In the genomic region with DNA sequence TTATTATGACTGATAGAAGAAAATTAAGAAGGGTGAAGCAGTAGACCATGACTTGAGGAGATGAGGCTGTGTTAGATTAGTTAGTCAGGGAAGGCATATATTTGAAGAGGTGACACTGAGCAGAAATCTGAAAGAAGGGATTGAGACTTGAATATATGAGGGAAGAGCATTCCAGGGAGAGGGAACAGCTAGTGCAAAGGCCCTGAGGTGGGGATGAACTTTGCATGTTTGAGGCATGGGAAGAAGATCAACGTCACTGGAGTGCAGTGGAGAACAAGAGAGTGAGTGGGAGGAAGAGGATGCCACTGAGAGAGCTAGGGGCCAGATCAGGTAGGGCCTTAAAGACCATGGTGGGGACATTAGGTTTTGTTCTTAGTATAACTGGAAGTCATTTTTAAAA, we compare ENCODE assay signal across 24 cellular contexts.
"Had no signal": no experiment of that assay in that cellular context is flagged by ENCODE, and none has a peak within 500 bp of the region (broad histone marks: within the 10 kb centered on the region; RNA-seq: fewer than 3 reads in every experiment).

No MANE protein-coding gene starts in this region.

- H3K4me2 ChIP-seq: PC-9 had no signal

- H3K27ac Mint-ChIP-seq: activated B cell treated with CpG ODN at 0.5 μM for 24 hours; activated CD4-positive, alpha-beta T cell treated with anti-CD3 and anti-CD28 coated beads, Interleukin-2, amount 10 ng/mL, durations not matched to agents 7 days and 5 days; activated CD8-positive, alpha-beta memory T cell treated with anti-CD3 and anti-CD28 coated beads, Interleukin-2, amount 10 ng/mL, durations not matched to agents 7 days and 5 days; activated naive CD4-positive, alpha-beta T cell treated with anti-CD3 and anti-CD28 coated beads, Interleukin-2, amount 50 U/mL, for 24 hours; activated T-cell treated with anti-CD3 and anti-CD28 coated beads, Interleukin-2, amount 50 U/mL, for 24 hours; brain; T-helper 1 cell treated with Interleukin-12 subunit alpha and Interleukin-12 subunit beta and Interleukin-4 antibody, amounts not matched to agents 30 μg/mL and 1 μg/mL, for 36 hours had no signal

- ATAC-seq: activated CD8-positive, alpha-beta memory T cell treated with anti-CD3 and anti-CD28 coated beads, Interleukin-2, amount 10 ng/mL, durations not matched to agents 7 days and 5 days had no signal

- H3K27me3 Mint-ChIP-seq: activated B cell treated with CpG ODN at 0.5 μM for 24 hours; activated CD8-positive, alpha-beta memory T cell treated with anti-CD3 and anti-CD28 coated beads, Interleukin-2, amount 10 ng/mL, durations not matched to agents 7 days and 5 days; activated naive CD4-positive, alpha-beta T cell treated with anti-CD3 and anti-CD28 coated beads, Interleukin-2, amount 50 U/mL, for 24 hours; activated T-cell treated with anti-CD3 and anti-CD28 coated beads, Interleukin-2, amount 50 U/mL, for 24 hours; brain; central memory CD8-positive, alpha-beta T cell had no signal

- H2AFZ ChIP-seq: PC-9 had no signal

- DNase-seq: activated B cell treated with CpG ODN at 0.5 μM for 24 hours; activated CD4-positive, alpha-beta T cell treated with anti-CD3 and anti-CD28 coated beads for 1 hour; activated CD4-positive, alpha-beta T cell treated with anti-CD3 and anti-CD28 coated beads, Interleukin-2, amount 10 ng/mL, durations not matched to agents 7 days and 5 days; activated CD8-positive, alpha-beta memory T cell treated with anti-CD3 and anti-CD28 coated beads, Interleukin-2, amount 10 ng/mL, durations not matched to agents 7 days and 5 days; activated T-cell treated with anti-CD3 and anti-CD28 coated beads, Interleukin-2, amount 50 U/mL, for 24 hours; amygdala; IMR-90; KG1; NCI-H1092; NCI-H1417 treated with DMSO at 0.1 percent for 48 hours; NCI-H1694; NCI-H2029; NCI-H345; NCI-H510A treated with DMSO at 0.1 percent for 48 hours; NCI-H69; PC-9; SHP77 treated with DMSO at 0.1 percent for 48 hours; T1000 had no signal

- FAIRE-seq: astrocyte, TTC549 had no signal

- H3K27ac ChIP-seq: PC-9 had no signal

- H3K4me1 Mint-ChIP-seq: activated naive CD4-positive, alpha-beta T cell treated with anti-CD3 and anti-CD28 coated beads, Interleukin-2, amount 50 U/mL, for 24 hours; central memory CD8-positive, alpha-beta T cell had no signal

- H3K4me3 Mint-ChIP-seq: activated B cell treated with CpG ODN at 0.5 μM for 24 hours; activated CD4-positive, alpha-beta T cell treated with anti-CD3 and anti-CD28 coated beads, Interleukin-2, amount 10 ng/mL, durations not matched to agents 7 days and 5 days; activated CD8-positive, alpha-beta memory T cell treated with anti-CD3 and anti-CD28 coated beads, Interleukin-2, amount 10 ng/mL, durations not matched to agents 7 days and 5 days; activated naive CD4-positive, alpha-beta T cell treated with anti-CD3 and anti-CD28 coated beads, Interleukin-2, amount 50 U/mL, for 24 hours; activated T-cell treated with anti-CD3 and anti-CD28 coated beads, Interleukin-2, amount 50 U/mL, for 24 hours; brain; central memory CD8-positive, alpha-beta T cell; T-helper 1 cell treated with Interleukin-12 subunit alpha and Interleukin-12 subunit beta and Interleukin-4 antibody, amounts not matched to agents 30 μg/mL and 1 μg/mL, for 36 hours had no signal

- H3K4me3 ChIP-seq: PC-9 had no signal
